In the genomic region with DNA sequence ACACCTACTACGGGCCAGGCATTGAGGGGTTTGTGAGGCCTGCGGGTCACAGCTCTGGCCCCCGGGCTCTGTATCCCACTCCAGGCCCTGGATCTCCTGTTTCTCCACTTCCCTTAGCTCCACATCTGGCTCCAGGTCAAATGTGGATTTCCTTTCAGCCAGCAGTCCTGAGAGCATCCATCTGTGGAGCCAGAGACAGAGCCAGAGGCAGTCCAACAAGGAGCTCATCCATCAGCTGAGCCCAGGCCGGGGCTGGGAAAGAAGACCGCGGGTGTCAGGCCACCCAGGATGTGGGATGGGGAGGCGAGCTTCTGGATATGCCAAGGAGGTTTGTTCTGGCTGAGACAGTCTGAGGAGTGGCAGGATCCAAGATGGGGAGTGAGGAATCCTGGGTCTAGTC, we compare ENCODE assay signal across 20 cellular contexts.
"Had no signal": no experiment of that assay in that cellular context is flagged by ENCODE, and none has a peak within 500 bp of the region (broad histone marks: within the 10 kb centered on the region; RNA-seq: fewer than 3 reads in every experiment).

No MANE protein-coding gene starts in this region.

- ATAC-seq: activated CD4-positive, CD25-positive, alpha-beta regulatory T cell treated with anti-CD3 and anti-CD28 coated beads, Interleukin-2, amount 50 U/mL, for 24 hours; activated CD8-positive, alpha-beta T cell treated with anti-CD3 and anti-CD28 coated beads, Interleukin-2, amount 10 ng/mL, durations not matched to agents 7 days and 5 days; activated T-cell treated with anti-CD3 and anti-CD28 coated beads, Interleukin-2, amount 50 U/mL, for 4 hours; left colon had no signal

- H3K4me1 ChIP-seq: tibial artery, vagina had no signal

- H3K4me3 ChIP-seq: hepatocyte, tibial artery, vagina had no signal

- DNase-seq: activated CD4-positive, alpha-beta T cell treated with anti-CD3 and anti-CD28 coated beads, Interleukin-2, amount 10 ng/mL, durations not matched to agents 7 days and 5 days; activated CD8-positive, alpha-beta T cell treated with anti-CD3 and anti-CD28 coated beads, Interleukin-2, amount 10 ng/mL, durations not matched to agents 7 days and 5 days; activated effector memory CD4-positive, alpha-beta T cell treated with anti-CD3 and anti-CD28 coated beads, Interleukin-2, amount 50 U/mL, for 16 hours; activated naive CD4-positive, alpha-beta T cell treated with anti-CD3 and anti-CD28 coated beads, Interleukin-2, amount 50 U/mL, for 16 hours; activated T-cell treated with anti-CD3 and anti-CD28 coated beads, Interleukin-2, amount 50 U/mL, for 4 hours; aorta; cortex of kidney; erythroblast; left colon; mammary epithelial cell; naive B cell; stimulated activated CD4-positive, alpha-beta T cell treated with anti-CD3 and anti-CD28 coated beads, Interleukin-12 subunit alpha, Interleukin-12 subunit beta, amount 100 ng/mL, for 4 hours; stimulated activated CD4-positive, alpha-beta T cell treated with anti-CD3 and anti-CD28 coated beads, Interleukin-1b, Interleukin-23, amount 100 ng/mL, for 48 hours; stimulated activated CD8-positive, alpha-beta memory T cell treated with anti-CD3 and anti-CD28 coated beads, Interleukin-4, amount 100 ng/mL, for 48 hours; stimulated activated naive CD4-positive, alpha-beta T cell; T1000; tibial artery had no signal

- H3K27me3 ChIP-seq: hepatocyte, tibial artery, vagina had no signal

- H3K9me3 ChIP-seq: tibial artery, vagina had no signal

- H3K27ac ChIP-seq: hepatocyte, tibial artery, vagina had no signal

- H3K36me3 ChIP-seq: tibial artery, vagina had no signal
